ENCODE assay signal across 26 cellular contexts in genomic region chr5:139212484-139212883, GRCh38.
"Had no signal": no experiment of that assay in that cellular context is flagged by ENCODE, and none has a peak within 500 bp of the region (broad histone marks: within the 10 kb centered on the region; RNA-seq: fewer than 3 reads in every experiment).

No MANE protein-coding gene starts in this region.

- H3K4me3 ChIP-seq: cardiac muscle cell had no signal

- ATAC-seq: activated T-helper 17 cell treated with anti-CD3 and anti-CD28 coated beads, Interleukin-2, amount 50 U/mL, for 72 hours; Panc1 had no signal

- H3K27ac ChIP-seq: cardiac muscle cell had no signal

- DNase-seq: activated B cell treated with CpG ODN at 0.5 μM for 24 hours; activated CD4-positive, alpha-beta memory T cell treated with anti-CD3 and anti-CD28 coated beads for 36 hours; activated CD4-positive, alpha-beta T cell treated with anti-CD3 and anti-CD28 coated beads for 1 hour; activated CD4-positive, alpha-beta T cell treated with anti-CD3 and anti-CD28 coated beads, Interleukin-2, amount 10 ng/mL, durations not matched to agents 7 days and 5 days; activated CD8-positive, alpha-beta memory T cell treated with anti-CD3 and anti-CD28 coated beads for 24 hours; activated gamma-delta T cell; activated naive CD4-positive, alpha-beta T cell treated with anti-CD3 and anti-CD28 coated beads for 36 hours; activated T-cell treated with anti-CD3 and anti-CD28 coated beads for 4 hours; activated T-cell treated with anti-CD3 and anti-CD28 coated beads, Interleukin-2, amount 50 U/mL, for 48 hours; amygdala; cerebellar nuclear complex; IMR-90; Kasumi-1; KBM-7; NCI-H1105 treated with DMSO at 0.1 percent for 48 hours; NCI-H1436 treated with DMSO at 0.1 percent for 48 hours; NCI-H187; NCI-H345; NCI-H510A; NCI-H748 treated with DMSO at 0.1 percent for 48 hours; OCI-M1; RPMI8226; SHP77 treated with DMSO at 0.1 percent for 48 hours had no signal

- H3K27me3 ChIP-seq: cardiac muscle cell had no signal

- H3K36me3 ChIP-seq: cardiac muscle cell had no signal
